ENCODE assay signal across 16 cellular contexts in the genomic region with DNA sequence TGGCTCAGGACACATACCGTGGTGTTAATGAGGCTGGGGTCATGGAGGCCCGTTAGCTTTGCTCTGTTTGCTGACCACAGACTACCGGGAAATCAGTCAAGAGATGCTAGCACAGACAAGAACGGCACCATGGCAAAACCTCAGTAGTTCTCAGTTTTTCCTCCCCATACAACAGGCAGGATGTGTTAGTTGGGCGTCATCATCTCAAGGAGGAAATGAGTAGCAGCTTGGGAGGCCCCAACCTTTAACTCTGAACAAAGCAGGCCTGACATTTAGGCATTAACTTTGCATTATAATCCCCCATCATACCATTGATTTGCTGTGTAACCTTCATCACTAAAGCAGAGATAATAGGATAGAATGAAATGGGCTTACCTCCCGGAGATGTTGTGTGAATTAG.
DNase-seq lines count a peak whose midpoint lies in the region; ATAC-seq and TF ChIP-seq lines count a peak whose summit lies in the region.
"Had no signal": no experiment of that assay in that cellular context is flagged by ENCODE, and none has a peak within 500 bp of the region (broad histone marks: within the 10 kb centered on the region; RNA-seq: fewer than 3 reads in every experiment).

No MANE protein-coding gene starts in this region.

- WGBS in prostate gland = 73% methylated on average over 6 of the region's 6 CpGs

- no peak for TF ChIP-seq POLR2A in prostate gland (IDR thresholded peaks at IDR 0.05)

- intact Hi-C loops in prostate gland (cut with DNase I) (no loop called here), upper lobe of right lung (cut with DNase I) (no loop called here)

- H3K27me3 Mint-ChIP-seq in activated T-cell treated with anti-CD3 and anti-CD28 coated beads, Interleukin-2, amount 50 U/mL, for 24 hours = peaks cover 10% of the 10 kb centered on the region

- H3K4me1 Mint-ChIP-seq in activated T-cell treated with anti-CD3 and anti-CD28 coated beads, Interleukin-2, amount 50 U/mL, for 24 hours (ENCODE audit: low read depth) = peaks cover 19% of the 10 kb centered on the region

- peak overlapping the region; percentile 87 for H3K27ac Mint-ChIP-seq in activated T-cell treated with anti-CD3 and anti-CD28 coated beads, Interleukin-2, amount 50 U/mL, for 24 hours

- H3K4me3 ChIP-seq in prostate gland (no peak overlapping the region), upper lobe of right lung (no peak overlapping the region)
- H3K4me3 ChIP-seq: GM12878, lung had no signal

- no peaks in the 10 kb centered on the region for H3K4me1 ChIP-seq in prostate gland (replicated peaks)
- H3K4me1 ChIP-seq in upper lobe of right lung = no peaks in the 10 kb centered on the region

- H3K27me3 ChIP-seq in prostate gland (replicated peaks; ENCODE audit: insufficient read depth) (no peaks in the 10 kb centered on the region), upper lobe of right lung (no peaks in the 10 kb centered on the region)

- no peak for TF ChIP-seq CTCF in prostate gland (IDR thresholded peaks at IDR 0.05)
- no peak for TF ChIP-seq CTCF in upper lobe of right lung (IDR thresholded peaks at IDR 0.05)

- ATAC-seq in upper lobe of right lung = no peak
- ATAC-seq: GM12878 had no signal

- H3K4me3 Mint-ChIP-seq in activated T-cell treated with anti-CD3 and anti-CD28 coated beads, Interleukin-2, amount 50 U/mL, for 24 hours = no peak overlapping the region

- H3K36me3 Mint-ChIP-seq in activated T-cell treated with anti-CD3 and anti-CD28 coated beads, Interleukin-2, amount 50 U/mL, for 24 hours (ENCODE audit: low read depth) = no peaks in the 10 kb centered on the region

- H3K9me3 Mint-ChIP-seq in activated T-cell treated with anti-CD3 and anti-CD28 coated beads, Interleukin-2, amount 50 U/mL, for 24 hours = no peaks in the 10 kb centered on the region

- no peaks in the 10 kb centered on the region for H3K36me3 ChIP-seq in prostate gland
- H3K36me3 ChIP-seq in upper lobe of right lung = no peaks in the 10 kb centered on the region

- H3K27ac ChIP-seq in prostate gland (no peak overlapping the region), upper lobe of right lung (no peak overlapping the region)

- H3K9me3 ChIP-seq in prostate gland = no peaks in the 10 kb centered on the region
- H3K9me3 ChIP-seq in upper lobe of right lung = no peaks in the 10 kb centered on the region

- peak; percentile 27 for DNase-seq in stimulated activated CD4-positive, alpha-beta T cell treated with anti-CD3 and anti-CD28 coated beads, Interleukin-15, amount 100 ng/mL, for 24 hours
- no peak for DNase-seq in stimulated activated CD4-positive, alpha-beta T cell treated with anti-CD3 and anti-CD28 coated beads, Interleukin-4, amount 100 ng/mL, for 1 hour
- peak; percentile 32 for DNase-seq in activated T-cell treated with anti-CD3 and anti-CD28 coated beads, Interleukin-2, amount 50 U/mL, for 24 hours
- DNase-seq in iPS-NIHi7 (ENCODE audit: extremely low spot score) (peak; percentile 34), mucosa of gallbladder (ENCODE audit: low spot score) (no peak), prostate gland (ENCODE audit: low spot score) (no peak), upper lobe of right lung (no peak), NCI-H1417 treated with DMSO at 0.1 percent for 48 hours (lab: John Stamatoyannopoulos, UW) (no peak)
- DNase-seq: activated gamma-delta T cell; central memory CD4-positive, alpha-beta T cell; DMS79; NCI-H1092 treated with DMSO at 0.1 percent for 48 hours; NCI-H510A; T1000 had no signal

Comparison
In these comparisons a context has a peak if more than half of its experiments do, and no peak if none do; other contexts are left out.
1. DNase-seq: peak in stimulated activated CD4-positive, alpha-beta T cell treated with anti-CD3 and anti-CD28 coated beads, Interleukin-15, amount 100 ng/mL, for 24 hours (single experiment), activated T-cell treated with anti-CD3 and anti-CD28 coated beads, Interleukin-2, amount 50 U/mL, for 24 hours (single experiment) and iPS-NIHi7 (single experiment); none in stimulated activated CD4-positive, alpha-beta T cell treated with anti-CD3 and anti-CD28 coated beads, Interleukin-4, amount 100 ng/mL, for 1 hour (single experiment), mucosa of gallbladder (single experiment), prostate gland (single experiment), upper lobe of right lung (single experiment) and NCI-H1417 treated with DMSO at 0.1 percent for 48 hours (single experiment).